ENCODE assay signal across 21 cellular contexts in genomic region chr17:53633856-53634255, GRCh38.
"Had no signal": no experiment of that assay in that cellular context is flagged by ENCODE, and none has a peak within 500 bp of the region (broad histone marks: within the 10 kb centered on the region; RNA-seq: fewer than 3 reads in every experiment).

No MANE protein-coding gene starts in this region.

- H3K27me3 ChIP-seq: MG63 had no signal

- H3K9me3 ChIP-seq: MG63 had no signal

- H3K27ac ChIP-seq: RWPE1 had no signal

- DNase-seq: IMR-90, Karpas-422, KG1, MG63, NCI-H1092, NCI-H1105 treated with DMSO at 0.1 percent for 48 hours, NCI-H1417 treated with DMSO at 0.1 percent for 48 hours, NCI-H146, NCI-H1694 treated with DMSO at 0.1 percent for 48 hours, NCI-H1930, NCI-H2081, NCI-H2107, NCI-H2227 treated with DMSO at 0.1 percent for 48 hours, NCI-H524, NCI-H526 treated with DMSO at 0.1 percent for 48 hours, NCI-H774, SHP77 had no signal

- H3K36me3 ChIP-seq: MG63 had no signal

- ATAC-seq: HepG2, Panc1, SK-N-SH treated with all-trans-retinoic acid at 6 μM for 48 hours had no signal

- H3K4me3 ChIP-seq: MG63 had no signal
